Comparison of ENCODE assay signal across 11 cellular contexts in genomic region chr6:45072014-45072413, GRCh38.
"Had no signal": no experiment of that assay in that cellular context is flagged by ENCODE, and none has a peak within 500 bp of the region (broad histone marks: within the 10 kb centered on the region; RNA-seq: fewer than 3 reads in every experiment).

No MANE protein-coding gene starts in this region.

- H3K4me1 Mint-ChIP-seq: endodermal cell had no signal

- H3K27me3 ChIP-seq: brain microvascular endothelial cell, right atrium auricular region had no signal

- H3K4me3 Mint-ChIP-seq: activated CD4-positive, alpha-beta T cell treated with anti-CD3 and anti-CD28 coated beads, Interleukin-2, amount 10 ng/mL, durations not matched to agents 24 days and 14 days; activated naive CD4-positive, alpha-beta T cell treated with anti-CD3 and anti-CD28 coated beads, Interleukin-2, amount 50 U/mL, for 24 hours; endodermal cell had no signal

- ATAC-seq: naive thymus-derived CD4-positive, alpha-beta T cell had no signal

- H3K9me3 ChIP-seq: right atrium auricular region had no signal

- H3K4me2 ChIP-seq: smooth muscle cell had no signal

- H3K9ac ChIP-seq: parathyroid adenoma had no signal

- H3K4me1 ChIP-seq: parathyroid adenoma, right atrium auricular region had no signal

- DNase-seq: activated CD4-positive, alpha-beta T cell treated with anti-CD3 and anti-CD28 coated beads, Interleukin-2, amount 10 ng/mL, durations not matched to agents 24 days and 14 days; brain microvascular endothelial cell; endodermal cell; erythroblast; foreskin melanocyte; head of caudate nucleus; naive thymus-derived CD4-positive, alpha-beta T cell had no signal

- H3K79me2 ChIP-seq: parathyroid adenoma had no signal

- H3K4me3 ChIP-seq: right atrium auricular region, smooth muscle cell had no signal

- H3K27ac ChIP-seq: brain microvascular endothelial cell, parathyroid adenoma, right atrium auricular region had no signal

- H2AFZ ChIP-seq: parathyroid adenoma had no signal

- H3K36me3 ChIP-seq: brain microvascular endothelial cell, right atrium auricular region had no signal

- H3K27me3 Mint-ChIP-seq: activated CD4-positive, alpha-beta T cell treated with anti-CD3 and anti-CD28 coated beads, Interleukin-2, amount 10 ng/mL, durations not matched to agents 24 days and 14 days; activated naive CD4-positive, alpha-beta T cell treated with anti-CD3 and anti-CD28 coated beads, Interleukin-2, amount 50 U/mL, for 24 hours; naive thymus-derived CD4-positive, alpha-beta T cell had no signal

- H3K27ac Mint-ChIP-seq: activated CD4-positive, alpha-beta T cell treated with anti-CD3 and anti-CD28 coated beads, Interleukin-2, amount 10 ng/mL, durations not matched to agents 24 days and 14 days; activated naive CD4-positive, alpha-beta T cell treated with anti-CD3 and anti-CD28 coated beads, Interleukin-2, amount 50 U/mL, for 24 hours; endodermal cell had no signal
